In the genomic region with DNA sequence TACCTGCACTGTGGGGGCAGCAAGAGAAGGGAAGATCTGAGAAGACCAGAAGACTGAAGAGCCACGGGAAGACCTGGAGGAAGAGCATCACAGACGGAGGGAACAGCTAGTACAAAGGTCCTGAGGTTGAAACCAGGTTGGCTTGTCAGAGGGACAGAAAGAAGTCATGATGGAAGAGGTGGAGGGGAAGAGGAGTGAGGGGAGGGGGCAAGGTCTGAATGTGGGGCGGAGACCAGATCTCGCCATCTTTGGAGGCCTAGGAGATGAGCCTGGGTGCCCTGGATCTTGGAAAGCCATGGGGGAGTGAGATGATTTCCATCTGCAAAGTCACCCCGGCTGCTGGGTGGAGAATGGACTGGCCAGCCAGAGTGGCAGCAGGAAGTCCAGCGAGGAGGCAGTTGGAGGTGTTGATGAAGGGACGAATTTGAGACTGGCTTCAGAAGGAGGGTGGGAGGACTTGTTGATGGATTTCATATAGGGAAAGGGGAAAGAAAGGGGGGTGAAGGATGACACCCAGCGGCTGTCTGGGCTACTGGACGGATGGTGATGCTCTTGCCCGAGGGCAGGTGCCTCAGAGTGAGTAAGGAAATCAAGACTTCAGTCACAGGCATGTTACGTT, we compare ENCODE assay signal across 10 cellular contexts. TPM values are rescaled to one million over a fixed set of nuclear protein-coding genes. Genes with fewer than 3 reads are reported as not detected.
DNase-seq lines count a peak whose midpoint lies in the region; ATAC-seq, FAIRE-seq and TF ChIP-seq lines count a peak whose summit lies in the region.
"Had no signal": no experiment of that assay in that cellular context is flagged by ENCODE, and none has a peak within 500 bp of the region (broad histone marks: within the 10 kb centered on the region; RNA-seq: fewer than 3 reads in every experiment).

No MANE protein-coding gene starts in this region.

- no peak for FAIRE-seq in endothelial cell of umbilical vein (lab: Jason Lieb, UNC)

- H3K4me3 Mint-ChIP-seq in Calu3 (ENCODE audit: low read depth, unreplicated experiment) (peak overlapping the region; percentile 69), HFFc6 (no peak overlapping the region)

- H3K9ac ChIP-seq in endothelial cell of umbilical vein (replicated peaks; ENCODE audit: extremely low read depth, insufficient read depth, low read length): peak overlapping the region; percentile 44

- CTCF ChIA-PET in Calu3 (lab: Charles Lee) (interaction anchor here (0.7 to 1.9 kb wide), 5 partner anchors 9 to 22 kb away, joined by 5 to 13 read pairs (median 8); no protein-coding TSS in a partner anchor), Panc1 (lab: Charles Lee) (no interaction called here), endothelial cell of umbilical vein (lab: Charles Lee) (interaction anchor here (1.3 to 2.5 kb wide), 3 partner anchors 9 to 22 kb away, joined by 8 to 20 read pairs (median 18); no protein-coding TSS in a partner anchor)

- H3K9me3 Mint-ChIP-seq in Calu3 (ENCODE audit: low read depth, unreplicated experiment): no peaks in the 10 kb centered on the region
- peaks cover 3% of the 10 kb centered on the region; the same call in 1 of the 2 replicates for H3K9me3 Mint-ChIP-seq in HFFc6

- POLR2A ChIA-PET in Panc1 (lab: Charles Lee): interaction anchor here (0.8 to 1.9 kb wide), 3 partner anchors 10 to 14 kb away, joined by 4 to 10 read pairs (median 9); partner anchors contain the start of gene UBC
- POLR2A ChIA-PET in endothelial cell of umbilical vein (lab: Charles Lee): interaction anchor here (1.5 to 3.2 kb wide), 4 partner anchors 9 to 15 kb away, joined by 4 to 26 read pairs (median 12); partner anchors contain the start of gene UBC

- BruUV-seq in Calu3 (replicated peaks; lab: Mats Ljungman, UMichigan): no TSS peak
- BruUV-seq in Panc1 (replicated peaks; lab: Mats Ljungman, UMichigan): no TSS peak
- no TSS peak for BruUV-seq in endothelial cell of umbilical vein (replicated peaks; lab: Mats Ljungman, UMichigan)

- peak overlapping the region; percentile 87 to 100; a peak in 3 of 4 replicates for H3K4me3 ChIP-seq in Panc1 (ENCODE audit: low read depth in 2 of 2, low read length in 2 of 2)
- no peak overlapping the region for H3K4me3 ChIP-seq in endothelial cell of umbilical vein (replicated peaks in 1 of 3; ENCODE audit: insufficient read depth in 1 of 3, low read depth in 1 of 3, low read length in 3 of 3)

- H3K9me1 ChIP-seq in endothelial cell of umbilical vein (replicated peaks; ENCODE audit: control insufficient read depth, extremely low read depth, insufficient read depth, low read length): no peaks in the 10 kb centered on the region

- H3K36me3 ChIP-seq in Panc1 (ENCODE audit: control insufficient read depth, insufficient read depth, low read length) (no peaks in the 10 kb centered on the region), endothelial cell of umbilical vein (ENCODE audit: control insufficient read depth in 2 of 2, extremely low read depth in 1 of 2, insufficient read depth in 2 of 2, low read length in 2 of 2) (no peaks in the 10 kb centered on the region)

- ATAC-seq in Panc1 (no peak), sciatic nerve (no peak)

- no peaks in the 10 kb centered on the region for H3K27me3 ChIP-seq in Panc1 (ENCODE audit: control insufficient read depth, insufficient read depth, low read length)
- no peaks in the 10 kb centered on the region for H3K27me3 ChIP-seq in endothelial cell of umbilical vein (ENCODE audit: control insufficient read depth in 2 of 2, insufficient read depth in 2 of 2, low read length in 2 of 2)

- TF ChIP-seq POLR2A in endothelial cell of umbilical vein (IDR thresholded peaks at IDR 0.05; ENCODE audit: low read depth, low read length): no peak

- no peak overlapping the region for H3K4me2 ChIP-seq in endothelial cell of umbilical vein (ENCODE audit: insufficient read depth, low read length)

- H3K27ac ChIP-seq in Panc1 (ENCODE audit: low read length) (peak overlapping the region; percentile 84), endothelial cell of umbilical vein (ENCODE audit: insufficient read depth, low read depth, low read length) (peak overlapping the region; percentile 93)
- H3K27ac ChIP-seq: HL-60 had no signal

- intact Hi-C loops in Calu3 (cut with micrococcal nuclease; ENCODE audit: unreplicated experiment): loop anchor here (1.0 kb wide), 1 partner anchor 10 kb away; no protein-coding TSS in a partner anchor
- intact Hi-C loops in Panc1 (cut with micrococcal nuclease; ENCODE audit: unreplicated experiment): no loop called here
- intact Hi-C loops in endothelial cell of umbilical vein (cut with micrococcal nuclease): loop anchor here (1.0 to 5.0 kb wide), 3 partner anchors 10 to 362 kb away; partner anchors contain the start of gene NCOR2
- intact Hi-C loops in sciatic nerve (cut with DNase I): no loop called here

- no peaks in the 10 kb centered on the region for H4K20me1 ChIP-seq in endothelial cell of umbilical vein (replicated peaks; ENCODE audit: control insufficient read depth, extremely low read depth, insufficient read depth, low read length)

- H3K4me1 Mint-ChIP-seq in Calu3 (ENCODE audit: low read depth, unreplicated experiment) (peaks cover 37% of the 10 kb centered on the region), HFFc6 (ENCODE audit: low read depth) (peaks cover 34% of the 10 kb centered on the region)

- TF ChIP-seq CTCF in Calu3 (IDR thresholded peaks at IDR 0.05; ENCODE audit: unreplicated experiment): no peak
- no peak for TF ChIP-seq CTCF in Panc1 (IDR thresholded peaks at IDR 0.05)
- TF ChIP-seq CTCF in endothelial cell of umbilical vein (IDR thresholded peaks at IDR 0.05; ENCODE audit: extremely low read depth in 1 of 2, insufficient read depth in 1 of 2, low read depth in 1 of 2, low read length in 2 of 2): no peak
- no peak for TF ChIP-seq CTCF in HFFc6 (IDR thresholded peaks at IDR 0.05)

- in situ Hi-C loops in Panc1 (cut with HindIII; ENCODE audit: low pct_unique_long_range_greater_than_20kb, low sequenced_read_pairs): no loop called here

- H3K27ac Mint-ChIP-seq in Calu3 (ENCODE audit: unreplicated experiment): peak overlapping the region; percentile 100
- H3K27ac Mint-ChIP-seq in HFFc6: no peak overlapping the region; the same call in 1 of the 2 replicates

- H3K4me1 ChIP-seq in Panc1 (ENCODE audit: control insufficient read depth, insufficient read depth, low read length) (peaks cover 7% of the 10 kb centered on the region), endothelial cell of umbilical vein (ENCODE audit: control insufficient read depth, extremely low read depth, insufficient read depth, low read length) (peaks cover 14% of the 10 kb centered on the region)

- dilution Hi-C loops in endothelial cell of umbilical vein (cut with MboI; ENCODE audit: extremely low pct_ligation_motif_present, low sequenced_read_pairs): no loop called here

- H3K36me3 Mint-ChIP-seq in Calu3 (ENCODE audit: insufficient read depth, unreplicated experiment) (peaks cover 58% of the 10 kb centered on the region), HFFc6 (ENCODE audit: low read depth) (no peaks in the 10 kb centered on the region)

- H2AFZ ChIP-seq in endothelial cell of umbilical vein (ENCODE audit: low read depth, low read length): no peak overlapping the region

- DNase-seq in Calu3 (no peak), Panc1 (ENCODE audit: low read depth, low spot score) (no peak), endothelial cell of umbilical vein (ENCODE audit: low read depth, low spot score) (no peak), sciatic nerve (ENCODE audit: low spot score) (peak; percentile 56), occipital lobe (lab: John Stamatoyannopoulos, UW) (no peak), HFFc6 (no peak), HUDEP-2 (lab: John Stamatoyannopoulos, UW; ENCODE audit: unreplicated experiment in 76 of 76) (no peak)
- no peak for DNase-seq in stimulated activated CD4-positive, alpha-beta T cell treated with anti-CD3 and anti-CD28 coated beads, Interleukin-4, amount 100 ng/mL, for 24 hours
- DNase-seq: hippocampal formation had no signal

- peaks cover 16% of the 10 kb centered on the region for H3K27me3 Mint-ChIP-seq in Calu3 (ENCODE audit: unreplicated experiment)
- peaks cover 15% of the 10 kb centered on the region for H3K27me3 Mint-ChIP-seq in HFFc6 (ENCODE audit: insufficient read depth)

- H3K9me3 ChIP-seq in Panc1 (ENCODE audit: control insufficient read depth, insufficient read depth, low read depth, low read length) (no peaks in the 10 kb centered on the region), endothelial cell of umbilical vein (replicated peaks; ENCODE audit: control insufficient read depth, insufficient read depth, low read length) (no peaks in the 10 kb centered on the region)

- H3K79me2 ChIP-seq in endothelial cell of umbilical vein (ENCODE audit: control insufficient read depth, insufficient read depth, low read length): no peaks in the 10 kb centered on the region

RNA-seq across cellular contexts. Expression of gene UBC, which starts 14.6 kb away (rescaled TPM):
- total RNA-seq in Calu3 (2022): 1,247 and 1,434 TPM in 2 replicates
- total RNA-seq in Panc1 (2021; ENCODE audit: unreplicated experiment): 1,725 TPM
- polyA plus RNA-seq in Panc1 (2012; ENCODE audit: insufficient read length): 2,683 TPM
- 875 and 911 TPM in 2 replicates for total RNA-seq in endothelial cell of umbilical vein
- polyA plus RNA-seq in endothelial cell of umbilical vein: 1,040 and 1,305 TPM in 2 replicates
- 1,913 and 1,931 TPM in 2 replicates for polyA plus RNA-seq in endothelial cell of umbilical vein (2011; cell fraction: cytosol; rRNA removed)
- polyA plus RNA-seq in endothelial cell of umbilical vein (2011; cell fraction: nucleus; rRNA removed): 1,373 and 1,721 TPM in 2 replicates
- polyA plus RNA-seq in endothelial cell of umbilical vein (2012): 1,239 and 1,518 TPM in 2 replicates
- 537 and 767 TPM in 2 replicates for polyA minus RNA-seq in endothelial cell of umbilical vein
- 247 TPM for polyA minus RNA-seq in endothelial cell of umbilical vein (2011; cell fraction: cytosol; rRNA and poly(A)+ RNA removed)
- polyA minus RNA-seq in endothelial cell of umbilical vein (2011; cell fraction: nucleus; rRNA and poly(A)+ RNA removed): 157 and 183 TPM in 2 replicates
- total RNA-seq in sciatic nerve: 979 TPM
- total RNA-seq in occipital lobe: 1,477 TPM
- total RNA-seq in HFFc6 (2021; fragmentation: NEBNext Ultra II Directional; extraction: Animal tissue kit (Norgen Biotek cat#: 25700)): 1,000 to 10,000 TPM; 1,112 to 1,171 (median 1,143) TPM

RNA-seq across cellular contexts. Expression of gene DHX37, which starts 59.9 kb away (rescaled TPM):
- 49.2 and 57.6 TPM in 2 replicates for total RNA-seq in Calu3 (2022)
- total RNA-seq in Panc1 (2021; ENCODE audit: unreplicated experiment): 57.4 TPM
- 51.3 TPM for polyA plus RNA-seq in Panc1 (2012; ENCODE audit: insufficient read length)
- total RNA-seq in endothelial cell of umbilical vein: 23.6 and 25.2 TPM in 2 replicates
- polyA plus RNA-seq in endothelial cell of umbilical vein: 10.9 and 11.6 TPM in 2 replicates
- 8.8 and 9.7 TPM in 2 replicates for polyA plus RNA-seq in endothelial cell of umbilical vein (2011; cell fraction: cytosol; rRNA removed)
- 24.7 and 28.4 TPM in 2 replicates for polyA plus RNA-seq in endothelial cell of umbilical vein (2011; cell fraction: nucleus; rRNA removed)
- polyA plus RNA-seq in endothelial cell of umbilical vein (2012): 15.6 and 16.3 TPM in 2 replicates
- polyA minus RNA-seq in endothelial cell of umbilical vein: 14.3 and 17.2 TPM in 2 replicates
- 18.5 TPM for polyA minus RNA-seq in endothelial cell of umbilical vein (2011; cell fraction: cytosol; rRNA and poly(A)+ RNA removed)
- polyA minus RNA-seq in endothelial cell of umbilical vein (2011; cell fraction: nucleus; rRNA and poly(A)+ RNA removed): 11.3 and 16.3 TPM in 2 replicates
- total RNA-seq in sciatic nerve: 16.9 TPM
- total RNA-seq in occipital lobe: 13.3 TPM
- 10 to 100 TPM; 16.5 to 22.0 (median 17.7) TPM for total RNA-seq in HFFc6 (2021; fragmentation: NEBNext Ultra II Directional; extraction: Animal tissue kit (Norgen Biotek cat#: 25700))

Comparison
In these comparisons a context has a peak if more than half of its experiments do, and no peak if none do; other contexts are left out.
1. H3K4me3 ChIP-seq: peak in Panc1 (2 of 2); none in endothelial cell of umbilical vein (0 of 3).
2. intact Hi-C loops: an anchor here in Calu3 (1.0 kb wide) and endothelial cell of umbilical vein (1.0 to 5.0 kb wide); none called in Panc1 and sciatic nerve.